In genomic region chr21:37220981-37221664, GRCh38 we compare ENCODE assay signal across 8 cellular contexts. TPM values are rescaled to one million over a fixed set of nuclear protein-coding genes. Genes with fewer than 3 reads are reported as not detected.
DNase-seq lines count a peak whose midpoint lies in the region; ATAC-seq and TF ChIP-seq lines count a peak whose summit lies in the region.

No MANE protein-coding gene starts in this region.

- peak overlapping the region; percentile 83 for H3K27ac Mint-ChIP-seq in HFFc6
- peak overlapping the region; percentile 88 for H3K27ac Mint-ChIP-seq in activated naive CD8-positive, alpha-beta T cell treated with anti-CD3 and anti-CD28 coated beads, Interleukin-2, amount 10 ng/mL, durations not matched to agents 7 days and 5 days

- no peak overlapping the region for H2BK5ac ChIP-seq in trophoblast cell (ENCODE audit: low read depth, low read length, poor library complexity)

- no peak overlapping the region for H2BK120ac ChIP-seq in trophoblast cell (ENCODE audit: insufficient read depth, low read length, poor library complexity)

- H3K14ac ChIP-seq in trophoblast cell (ENCODE audit: low read length) = no peak overlapping the region

- peaks cover 45% of the 10 kb centered on the region for H3K36me3 Mint-ChIP-seq in HFFc6 (ENCODE audit: low read depth)
- peaks cover 38% of the 10 kb centered on the region for H3K36me3 Mint-ChIP-seq in activated naive CD8-positive, alpha-beta T cell treated with anti-CD3 and anti-CD28 coated beads, Interleukin-2, amount 10 ng/mL, durations not matched to agents 7 days and 5 days

- in situ Hi-C loops in transverse colon (cut with MboI; ENCODE audit: low pct_ligation_motif_present in 1 of 4, low pct_unique_long_range_greater_than_20kb in 1 of 4, low sequenced_read_pairs in 3 of 4) = no loop called here

- no peak overlapping the region for H4K91ac ChIP-seq in trophoblast cell (ENCODE audit: low read depth, low read length)

- H3K27me3 ChIP-seq in trophoblast cell (ENCODE audit: insufficient read depth, low read length) (no peaks in the 10 kb centered on the region), transverse colon (no peaks in the 10 kb centered on the region)

- no peak overlapping the region for H3K18ac ChIP-seq in trophoblast cell (ENCODE audit: low read length)

- peak overlapping the region; percentile 47 for H4K8ac ChIP-seq in trophoblast cell (ENCODE audit: low read depth, low read length)

- H3K4me1 Mint-ChIP-seq in HFFc6 (ENCODE audit: low read depth) = peaks cover 17% of the 10 kb centered on the region
- peaks cover 56% of the 10 kb centered on the region for H3K4me1 Mint-ChIP-seq in activated naive CD8-positive, alpha-beta T cell treated with anti-CD3 and anti-CD28 coated beads, Interleukin-2, amount 10 ng/mL, durations not matched to agents 7 days and 5 days

- no peak overlapping the region for H4K12ac ChIP-seq in trophoblast cell (ENCODE audit: low read depth, low read length)

- peaks cover 17 to 23% of the 10 kb centered on the region in 2 experiments for H3K36me3 ChIP-seq in trophoblast cell (ENCODE audit: control insufficient read depth in 1 of 2, insufficient read depth in 2 of 2, low read length in 2 of 2)
- H3K36me3 ChIP-seq in transverse colon = peaks cover 0 to 29% (median 9%) of the 10 kb centered on the region in 4 donors

- peak overlapping the region; percentile 88 for H3K4me3 Mint-ChIP-seq in HFFc6
- peak overlapping the region; percentile 83 for H3K4me3 Mint-ChIP-seq in activated naive CD8-positive, alpha-beta T cell treated with anti-CD3 and anti-CD28 coated beads, Interleukin-2, amount 10 ng/mL, durations not matched to agents 7 days and 5 days

- no peak overlapping the region for H3K9ac ChIP-seq in trophoblast cell (ENCODE audit: low read length)

- POLR2A ChIA-PET in activated naive CD8-positive, alpha-beta T cell treated with anti-CD3 and anti-CD28 coated beads, Interleukin-2, amount 10 ng/mL, durations not matched to agents 7 days and 5 days (lab: Charles Lee) = interaction anchor here (0.7 to 3.5 kb wide), 9 partner anchors 9 to 145 kb away, joined by 3 to 22 read pairs (median 5); partner anchors contain the start of genes DYRK1A and VPS26C

- H3K4me3 ChIP-seq in trophoblast cell (ENCODE audit: low read depth, low read length) (peak overlapping the region; percentile 43), transverse colon (peak overlapping the region; percentile 44 to 66 (median 54))

- no peaks in the 10 kb centered on the region for H3K79me1 ChIP-seq in trophoblast cell (ENCODE audit: low read length)

- no peak overlapping the region for H3K23ac ChIP-seq in trophoblast cell (ENCODE audit: low read length)

- no peak for TF ChIP-seq EP300 in transverse colon (IDR thresholded peaks at IDR 0.05; ENCODE audit: low read depth)

- peaks cover 6% of the 10 kb centered on the region for H3K9me3 Mint-ChIP-seq in HFFc6
- H3K9me3 Mint-ChIP-seq in activated naive CD8-positive, alpha-beta T cell treated with anti-CD3 and anti-CD28 coated beads, Interleukin-2, amount 10 ng/mL, durations not matched to agents 7 days and 5 days = peaks cover 1% of the 10 kb centered on the region

- no peak overlapping the region for H2BK12ac ChIP-seq in trophoblast cell (ENCODE audit: low read length)

- H3K4me2 ChIP-seq in trophoblast cell (ENCODE audit: low read length) = peak overlapping the region; percentile 68

- peak; percentile 81 for ATAC-seq in activated naive CD8-positive, alpha-beta T cell treated with anti-CD3 and anti-CD28 coated beads, Interleukin-2, amount 10 ng/mL, durations not matched to agents 7 days and 5 days (ENCODE audit: low read depth)
- ATAC-seq in Right ventricle myocardium superior (ENCODE audit: poor library complexity) = peak; percentile 98

- no peaks in the 10 kb centered on the region for H3K79me2 ChIP-seq in trophoblast cell (ENCODE audit: control insufficient read depth, insufficient read depth, low read length, poor library complexity)

- H3K27me3 Mint-ChIP-seq in HFFc6 (ENCODE audit: insufficient read depth) = no peaks in the 10 kb centered on the region; the same call in 1 of the 2 replicates
- no peaks in the 10 kb centered on the region for H3K27me3 Mint-ChIP-seq in activated naive CD8-positive, alpha-beta T cell treated with anti-CD3 and anti-CD28 coated beads, Interleukin-2, amount 10 ng/mL, durations not matched to agents 7 days and 5 days

- H3K9me3 ChIP-seq in trophoblast cell (ENCODE audit: insufficient read depth, low read depth, low read length) = peaks cover 9% of the 10 kb centered on the region
- H3K9me3 ChIP-seq in transverse colon = no peaks in the 10 kb centered on the region

- TF ChIP-seq POLR2A in transverse colon (IDR thresholded peaks at IDR 0.05) = peak; percentile 54

- H3K4me1 ChIP-seq in trophoblast cell (ENCODE audit: control insufficient read depth in 1 of 2, insufficient read depth in 2 of 2, low read length in 2 of 2) (peaks cover 0 to 3% of the 10 kb centered on the region in 2 experiments), transverse colon (peaks cover 0 to 18% (median 8%) of the 10 kb centered on the region in 4 donors)

- intact Hi-C loops in Right ventricle myocardium superior (cut with DNase I) = no loop called here
- intact Hi-C loops in transverse colon (cut with DNase I; ENCODE audit: low total_unique reads) = no loop called here

- no peak overlapping the region for H3K4ac ChIP-seq in trophoblast cell (ENCODE audit: low read depth, low read length)

- no peak overlapping the region for H2AK5ac ChIP-seq in trophoblast cell (ENCODE audit: low read length)

- peak overlapping the region; percentile 13 for H2AFZ ChIP-seq in trophoblast cell (ENCODE audit: insufficient read depth, low read length, poor library complexity)

- DNase-seq in GM10266 (ENCODE audit: extremely low spot score) (peak; percentile 91), HFFc6 (peak; percentile 79), NAMALWA (ENCODE audit: low spot score) (peak; percentile 93), SKM-1 (lab: John Stamatoyannopoulos, UW; ENCODE audit: unreplicated experiment) (peak; percentile 86), Right ventricle myocardium superior (peak; percentile 99), trophoblast cell (peak; percentile 96), transverse colon (peak; percentile 95)
- peak; percentile 93 for DNase-seq in activated naive CD8-positive, alpha-beta T cell treated with anti-CD3 and anti-CD28 coated beads, Interleukin-2, amount 10 ng/mL, durations not matched to agents 7 days and 5 days

- TF ChIP-seq CTCF in GM10266 (IDR thresholded peaks at IDR 0.05; ENCODE audit: control insufficient read depth, insufficient read depth, low read depth, missing control alignments) (peak; percentile 66), HFFc6 (IDR thresholded peaks at IDR 0.05) (no peak; the same call in 1 of the 2 replicates), transverse colon (IDR thresholded peaks at IDR 0.05) (peak in 2 of 5 experiments; percentile 22 to 42)

- no CpG with 5 or more reads among the region's 46 CpGs for WGBS in trophoblast cell (ENCODE audit: extremely low coverage, insufficient coverage, insufficient read length)
- 12 to 71% methylated on average over 3 to 28 of the region's 46 CpGs for WGBS in transverse colon (ENCODE audit: low coverage in 1 of 2), 2 donors

- H3K27ac ChIP-seq in trophoblast cell (ENCODE audit: low read depth, low read length) = no peak overlapping the region
- H3K27ac ChIP-seq in transverse colon = peak overlapping the region; percentile 74 to 87 (median 81)

RNA-seq across cellular contexts. Expression of gene VPS26C, which starts 46.0 kb away (rescaled TPM):
- total RNA-seq in HFFc6 (2021; fragmentation: NEBNext Ultra II Directional; extraction: Animal tissue kit (Norgen Biotek cat#: 25700)) = 10 to 100 TPM; 40.8 to 50.0 (median 44.3) TPM
- total RNA-seq in activated naive CD8-positive, alpha-beta T cell treated with anti-CD3 and anti-CD28 coated beads, Interleukin-2, amount 10 ng/mL, durations not matched to agents 7 days and 5 days = 10 to 100 TPM; 94.0 to 97.3 TPM
- 43.9 TPM for total RNA-seq in Right ventricle myocardium superior
- 25.5 and 26.0 TPM in 2 replicates for polyA plus RNA-seq in trophoblast cell (2013)
- total RNA-seq in transverse colon = 100 to 1,000 TPM in 2 of 4 donors, 10 to 100 TPM in 2; 86.5 to 146 (median 108) TPM
